In genomic region chr6:22637781-22638180, GRCh38 we compare ENCODE assay signal across 29 cellular contexts.
"Had no signal": no experiment of that assay in that cellular context is flagged by ENCODE, and none has a peak within 500 bp of the region (broad histone marks: within the 10 kb centered on the region; RNA-seq: fewer than 3 reads in every experiment).

No MANE protein-coding gene starts in this region.

- H3K27ac ChIP-seq: stomach, suprapubic skin, testis, thoracic aorta, thyroid gland, tibial artery, tibial nerve, transverse colon, upper lobe of left lung, upper lobe of right lung, uterus, vagina had no signal

- H3K4me3 Mint-ChIP-seq: stimulated activated effector memory CD8-positive, alpha-beta T cell treated with anti-CD3 and anti-CD28 coated beads, Interleukin-12 subunit alpha, Interleukin-12 subunit beta, amount 100 ng/mL, for 72 hours; stimulated activated memory B cell treated with anti-CD40 and anti-IgM and Interleukin-4, amounts not matched to agents 10 μg/mL and 1 μg/mL and 100 μg/mL, for 72 hours; stimulated activated naive B cell treated with anti-CD40 and anti-IgM and Interleukin-4, amounts not matched to agents 10 μg/mL and 1 μg/mL and 100 μg/mL, for 72 hours; stimulated activated naive CD8-positive, alpha-beta T cell treated with anti-CD3 and anti-CD28 coated beads, Interleukin-15, amount 100 ng/mL, for 72 hours; stimulated activated naive CD8-positive, alpha-beta T cell treated with anti-CD3 and anti-CD28 coated beads, Interleukin-15, Interleukin-2, amounts not matched to agents 100 ng/mL and 50 ng/mL, for 24 hours; type B pancreatic cell had no signal

- H3K9me3 ChIP-seq: stomach, suprapubic skin, testis, thoracic aorta, thyroid gland, tibial artery, tibial nerve, transverse colon, upper lobe of left lung, upper lobe of right lung, uterus, vagina had no signal

- H3K36me3 Mint-ChIP-seq: stimulated activated effector memory CD8-positive, alpha-beta T cell treated with anti-CD3 and anti-CD28 coated beads, Interleukin-12 subunit alpha, Interleukin-12 subunit beta, amount 100 ng/mL, for 72 hours; stimulated activated memory B cell treated with anti-CD40 and anti-IgM and Interleukin-4, amounts not matched to agents 10 μg/mL and 1 μg/mL and 100 μg/mL, for 72 hours; stimulated activated naive B cell treated with anti-CD40 and anti-IgM and Interleukin-4, amounts not matched to agents 10 μg/mL and 1 μg/mL and 100 μg/mL, for 72 hours; type B pancreatic cell had no signal

- H3K27ac Mint-ChIP-seq: stimulated activated effector memory CD8-positive, alpha-beta T cell treated with anti-CD3 and anti-CD28 coated beads, Interleukin-12 subunit alpha, Interleukin-12 subunit beta, amount 100 ng/mL, for 72 hours; stimulated activated memory B cell treated with anti-CD40 and anti-IgM and Interleukin-4, amounts not matched to agents 10 μg/mL and 1 μg/mL and 100 μg/mL, for 72 hours; stimulated activated naive B cell treated with anti-CD40 and anti-IgM and Interleukin-4, amounts not matched to agents 10 μg/mL and 1 μg/mL and 100 μg/mL, for 72 hours; stimulated activated naive CD8-positive, alpha-beta T cell treated with anti-CD3 and anti-CD28 coated beads, Interleukin-15, amount 100 ng/mL, for 72 hours; stimulated activated naive CD8-positive, alpha-beta T cell treated with anti-CD3 and anti-CD28 coated beads, Interleukin-15, Interleukin-2, amounts not matched to agents 100 ng/mL and 50 ng/mL, for 24 hours; type B pancreatic cell had no signal

- H3K4me3 ChIP-seq: stomach, suprapubic skin, testis, thoracic aorta, thyroid gland, tibial artery, tibial nerve, transverse colon, upper lobe of left lung, upper lobe of right lung, uterus, vagina had no signal

- FAIRE-seq: urothelium cell line had no signal

- DNase-seq: stimulated activated CD4-positive, alpha-beta T cell treated with anti-CD3 and anti-CD28 coated beads, Interleukin-2, amount 100 ng/mL, for 48 hours; stimulated activated CD4-positive, alpha-beta T cell treated with anti-CD3 and anti-CD28 coated beads, Interleukin-4, amount 100 ng/mL, for 1 hour; stimulated activated CD4-positive, alpha-beta T cell treated with anti-CD3 and anti-CD28 coated beads, Interleukin-4, amount 100 ng/mL, for 24 hours; stimulated activated CD4-positive, alpha-beta T cell treated with anti-CD3 and anti-CD28 coated beads, Interleukin-4, amount 100 ng/mL, for 4 hours; stimulated activated CD8-positive, alpha-beta memory T cell treated with anti-CD3 and anti-CD28 coated beads, Interleukin-4, amount 100 ng/mL, for 48 hours; stimulated activated naive B cell treated with anti-CD40 and anti-IgM and Interleukin-4, amounts not matched to agents 10 μg/mL and 1 μg/mL and 100 μg/mL, for 72 hours; stimulated activated naive CD4-positive, alpha-beta T cell; stimulated activated naive CD4-positive, alpha-beta T cell treated with Interleukin-2 at 50 U/mL for 16 hours; stimulated activated naive CD8-positive, alpha-beta T cell treated with anti-CD3 and anti-CD28 coated beads, Interleukin-15, amount 100 ng/mL, for 72 hours; stimulated activated naive CD8-positive, alpha-beta T cell treated with anti-CD3 and anti-CD28 coated beads, Interleukin-15, Interleukin-2, amounts not matched to agents 100 U/mL and 50 U/mL, for 24 hours; stomach; substantia nigra; testis; thyroid gland; tibial artery; transverse colon; trophoblast cell; upper lobe of left lung; upper lobe of right lung; uterus had no signal

- H3K36me3 ChIP-seq: stomach, suprapubic skin, thoracic aorta, thyroid gland, tibial artery, tibial nerve, transverse colon, upper lobe of left lung, upper lobe of right lung, uterus, vagina had no signal

- H3K27me3 Mint-ChIP-seq: stimulated activated memory B cell treated with anti-CD40 and anti-IgM and Interleukin-4, amounts not matched to agents 10 μg/mL and 1 μg/mL and 100 μg/mL, for 72 hours; stimulated activated naive B cell treated with anti-CD40 and anti-IgM and Interleukin-4, amounts not matched to agents 10 μg/mL and 1 μg/mL and 100 μg/mL, for 72 hours; stimulated activated naive CD8-positive, alpha-beta T cell treated with anti-CD3 and anti-CD28 coated beads, Interleukin-15, amount 100 ng/mL, for 72 hours; stimulated activated naive CD8-positive, alpha-beta T cell treated with anti-CD3 and anti-CD28 coated beads, Interleukin-15, Interleukin-2, amounts not matched to agents 100 ng/mL and 50 ng/mL, for 24 hours; type B pancreatic cell had no signal

- H3K27me3 ChIP-seq: stomach, suprapubic skin, testis, thyroid gland, tibial artery, tibial nerve, transverse colon, upper lobe of left lung, upper lobe of right lung, uterus, vagina had no signal

- H3K9me3 Mint-ChIP-seq: stimulated activated naive B cell treated with anti-CD40 and anti-IgM and Interleukin-4, amounts not matched to agents 10 μg/mL and 1 μg/mL and 100 μg/mL, for 72 hours; stimulated activated naive CD8-positive, alpha-beta T cell treated with anti-CD3 and anti-CD28 coated beads, Interleukin-15, amount 100 ng/mL, for 72 hours; stimulated activated naive CD8-positive, alpha-beta T cell treated with anti-CD3 and anti-CD28 coated beads, Interleukin-15, Interleukin-2, amounts not matched to agents 100 ng/mL and 50 ng/mL, for 24 hours had no signal

- H3K4me1 Mint-ChIP-seq: stimulated activated effector memory CD8-positive, alpha-beta T cell treated with anti-CD3 and anti-CD28 coated beads, Interleukin-12 subunit alpha, Interleukin-12 subunit beta, amount 100 ng/mL, for 72 hours; stimulated activated memory B cell treated with anti-CD40 and anti-IgM and Interleukin-4, amounts not matched to agents 10 μg/mL and 1 μg/mL and 100 μg/mL, for 72 hours; stimulated activated naive B cell treated with anti-CD40 and anti-IgM and Interleukin-4, amounts not matched to agents 10 μg/mL and 1 μg/mL and 100 μg/mL, for 72 hours; stimulated activated naive CD8-positive, alpha-beta T cell treated with anti-CD3 and anti-CD28 coated beads, Interleukin-15, amount 100 ng/mL, for 72 hours had no signal

- H3K4me1 ChIP-seq: stomach, suprapubic skin, testis, thyroid gland, tibial artery, tibial nerve, transverse colon, upper lobe of left lung, upper lobe of right lung, uterus, vagina had no signal

- ATAC-seq: stimulated activated effector memory CD8-positive, alpha-beta T cell treated with anti-CD3 and anti-CD28 coated beads, Interleukin-12 subunit alpha, Interleukin-12 subunit beta, amount 100 ng/mL, for 72 hours; stimulated activated memory B cell treated with anti-CD40 and anti-IgM and Interleukin-4, amounts not matched to agents 10 μg/mL and 1 μg/mL and 100 μg/mL, for 72 hours; stimulated activated naive B cell treated with anti-CD40 and anti-IgM and Interleukin-4, amounts not matched to agents 10 μg/mL and 1 μg/mL and 100 μg/mL, for 72 hours; stimulated activated naive CD8-positive, alpha-beta T cell treated with anti-CD3 and anti-CD28 coated beads, Interleukin-15, amount 100 ng/mL, for 72 hours; stimulated activated naive CD8-positive, alpha-beta T cell treated with anti-CD3 and anti-CD28 coated beads, Interleukin-15, Interleukin-2, amounts not matched to agents 100 U/mL and 50 U/mL, for 24 hours; upper lobe of right lung had no signal
